Comparison of ENCODE assay signal across 10 cellular contexts in genomic region chr2:2328847-2329246, GRCh38. TPM values are rescaled to one million over a fixed set of nuclear protein-coding genes. Genes with fewer than 3 reads are reported as not detected.
DNase-seq lines count a peak whose midpoint lies in the region; ATAC-seq and TF ChIP-seq lines count a peak whose summit lies in the region.
"Had no signal": no experiment of that assay in that cellular context is flagged by ENCODE, and none has a peak within 500 bp of the region (broad histone marks: within the 10 kb centered on the region; RNA-seq: fewer than 3 reads in every experiment).

No MANE protein-coding gene starts in this region.

- CTCF ChIA-PET in HEK293T (lab: Yijun Ruan, JAX): no interaction called here

- ATAC-seq in Right ventricle myocardium inferior: no peak

- peak; percentile 1 to 4 for DNase-seq in AML-193 (lab: John Stamatoyannopoulos, UW)
- DNase-seq in HEK293T (ENCODE audit: extremely low spot score): peak; percentile 14
- DNase-seq in NCI-H524 treated with DMSO at 0.1 percent for 48 hours (lab: John Stamatoyannopoulos, UW): peak; percentile 68
- DNase-seq in dorsolateral prefrontal cortex: peak in 3 of 10 donors; percentile 39 to 55 (median 42)
- DNase-seq in hepatic stellate cell (ENCODE audit: low spot score): no peak
- DNase-seq in Right ventricle myocardium inferior (ENCODE audit: missing footprints): no peak
- no peak for DNase-seq in activated effector memory CD4-positive, alpha-beta T cell treated with Interleukin-2 at 50 U/mL for 16 hours
- DNase-seq in stimulated activated naive CD4-positive, alpha-beta T cell treated with Interleukin-2 at 50 U/mL for 16 hours (lab: John Stamatoyannopoulos, UW): no peak
- DNase-seq: activated B cell treated with CpG ODN at 0.5 μM for 24 hours had no signal

- peaks cover 0 to 37% (median 0%) of the 10 kb centered on the region in 45 donors for H3K27me3 ChIP-seq in dorsolateral prefrontal cortex

- no peak for TF ChIP-seq CTCF in dorsolateral prefrontal cortex (IDR thresholded peaks at IDR 0.05 in 54 of 56, conservative IDR thresholded peaks at IDR 0.05 in 2 of 56; ENCODE audit: low read depth in 1 of 56, partially characterized antibody in 56 of 56)

- intact Hi-C loops in dorsolateral prefrontal cortex (cut with DNase I) (no loop called here), Right ventricle myocardium inferior (cut with DNase I) (no loop called here)

- POLR2A ChIA-PET in HEK293T (lab: Yijun Ruan, JAX): no interaction called here

- H3K27ac ChIP-seq in dorsolateral prefrontal cortex: peak overlapping the region in 43 of 59 donors; percentile 2 to 95 (median 61)

- H3K4me3 ChIP-seq in dorsolateral prefrontal cortex: peak overlapping the region in 56 of 59 donors; percentile 11 to 65 (median 50)

TF ChIP-seq in HEK293T, 16 proteins besides CTCF, POLR2A, EP300 and RAD21:
- TF ChIP-seq CTBP1 (IDR thresholded peaks at IDR 0.05; ENCODE audit: borderline replicate concordance) (no peak), L3MBTL2 (conservative IDR thresholded peaks at IDR 0.05) (no peak), HDGF (IDR thresholded peaks at IDR 0.05; ENCODE audit: borderline replicate concordance) (no peak), ARNT (IDR thresholded peaks at IDR 0.05) (no peak), SUZ12 (IDR thresholded peaks at IDR 0.05) (no peak), FOXM1 (IDR thresholded peaks at IDR 0.05; ENCODE audit: borderline replicate concordance) (no peak), ELF4 (IDR thresholded peaks at IDR 0.05) (no peak), SP1 (IDR thresholded peaks at IDR 0.05) (no peak)
TF ChIP-seq in HEK293T: peak in this region for 0.

RNA-seq across cellular contexts. Expression of gene MYT1L, which starts 2.2 kb away (rescaled TPM):
- total RNA-seq in dorsolateral prefrontal cortex (100 to 1,000 TPM; 106 to 440 (median 286) TPM), Right ventricle myocardium inferior (0.19 TPM)
- total RNA-seq: activated B cell treated with CpG ODN at 0.5 μM for 24 hours, cardiac septum had no signal

Comparison
In these comparisons a context has a peak if more than half of its experiments do, and no peak if none do; other contexts are left out.
1. DNase-seq: peak in AML-193 (2 of 2), HEK293T (single experiment) and NCI-H524 treated with DMSO at 0.1 percent for 48 hours (single experiment); none in hepatic stellate cell (single experiment), Right ventricle myocardium inferior (single experiment), activated effector memory CD4-positive, alpha-beta T cell treated with Interleukin-2 at 50 U/mL for 16 hours (single experiment) and stimulated activated naive CD4-positive, alpha-beta T cell treated with Interleukin-2 at 50 U/mL for 16 hours (single experiment).
2. RNA of gene MYT1L, which starts 2.2 kb away (total RNA-seq): 106 to 440 TPM in dorsolateral prefrontal cortex; 0.19 TPM in Right ventricle myocardium inferior (single experiment); every median in the first group is over 10 times any median in the second.